Comparison of ENCODE assay signal across 9 cellular contexts in genomic region chr4:44493924-44494323, GRCh38. TPM values are rescaled to one million over a fixed set of nuclear protein-coding genes. Genes with fewer than 3 reads are reported as not detected.
DNase-seq lines count a peak whose midpoint lies in the region; ATAC-seq, FAIRE-seq and TF ChIP-seq lines count a peak whose summit lies in the region.
"Had no signal": no experiment of that assay in that cellular context is flagged by ENCODE, and none has a peak within 500 bp of the region (broad histone marks: within the 10 kb centered on the region; RNA-seq: fewer than 3 reads in every experiment).

No MANE protein-coding gene starts in this region.

- peaks cover 5% of the 10 kb centered on the region for H3K9me3 Mint-ChIP-seq in HFFc6
- no peaks in the 10 kb centered on the region for H3K9me3 Mint-ChIP-seq in activated CD8-positive, alpha-beta memory T cell treated with anti-CD3 and anti-CD28 coated beads, Interleukin-2, amount 10 ng/mL, durations not matched to agents 7 days and 5 days (ENCODE audit: low read depth)
- H3K9me3 Mint-ChIP-seq: dendritic cell treated with granulocyte-macrophage colony-stimulating factor and Interleukin-4, amounts not matched to agents 40 ng/mL and 50 ng/mL, for 4 days had no signal

- H3K36me3 ChIP-seq in kidney (ENCODE audit: control insufficient read depth in 1 of 2, insufficient read depth in 2 of 2, low read length in 2 of 2): no peaks in the 10 kb centered on the region

- H3K9me3 ChIP-seq in kidney (ENCODE audit: control insufficient read depth in 1 of 2, low read length in 2 of 2): no peaks in the 10 kb centered on the region

- in situ Hi-C loops in SK-MEL-5 (cut with HindIII; ENCODE audit: low pct_unique_long_range_greater_than_20kb, low sequenced_read_pairs): no loop called here

- CTCF ChIA-PET in activated CD8-positive, alpha-beta memory T cell treated with anti-CD3 and anti-CD28 coated beads, Interleukin-2, amount 10 ng/mL, durations not matched to agents 7 days and 5 days (lab: Charles Lee): interaction anchor here (0.7 kb wide), 1 partner anchor 959 kb away, joined by 4 read pairs; no protein-coding TSS in a partner anchor

- H3K27ac ChIP-seq in kidney (ENCODE audit: low read depth in 2 of 2, low read length in 2 of 2): no peak overlapping the region

- FAIRE-seq in kidney (lab: Jason Lieb, UNC): no peak

- H3K4me1 ChIP-seq in kidney (ENCODE audit: control insufficient read depth in 1 of 2, insufficient read depth in 1 of 2, low read depth in 1 of 2, low read length in 2 of 2): no peaks in the 10 kb centered on the region

- peak; percentile 50 for DNase-seq in D341Med (ENCODE audit: low spot score)
- DNase-seq in HFFc6: no peak
- peak; percentile 70 for DNase-seq in SK-MEL-5 (ENCODE audit: low read depth, low spot score)
- DNase-seq in kidney: no peak
- no peak for DNase-seq in activated CD8-positive, alpha-beta memory T cell treated with anti-CD3 and anti-CD28 coated beads, Interleukin-2, amount 10 ng/mL, durations not matched to agents 7 days and 5 days
- DNase-seq in epidermal melanocyte (ENCODE audit: insufficient read length, low spot score): no peak
- no peak for DNase-seq in stimulated activated CD4-positive, alpha-beta T cell treated with anti-CD3 and anti-CD28 coated beads, Interleukin-4, amount 100 ng/mL, for 1 hour

- intact Hi-C loops in kidney (cut with DNase I): no loop called here

- H3K4me3 Mint-ChIP-seq in HFFc6: no peak overlapping the region
- no peak overlapping the region for H3K4me3 Mint-ChIP-seq in activated CD8-positive, alpha-beta memory T cell treated with anti-CD3 and anti-CD28 coated beads, Interleukin-2, amount 10 ng/mL, durations not matched to agents 7 days and 5 days
- H3K4me3 Mint-ChIP-seq: dendritic cell treated with granulocyte-macrophage colony-stimulating factor and Interleukin-4, amounts not matched to agents 40 ng/mL and 50 ng/mL, for 4 days had no signal

- H3K4me3 ChIP-seq in kidney (ENCODE audit: low read length in 2 of 2): no peak overlapping the region

- TF ChIP-seq CTCF in HFFc6 (IDR thresholded peaks at IDR 0.05) (peak; percentile 69), kidney (IDR thresholded peaks at IDR 0.05; ENCODE audit: borderline replicate concordance, extremely low read depth, insufficient read depth) (peak; percentile 31)

- H3K27ac Mint-ChIP-seq in HFFc6: no peak overlapping the region
- H3K27ac Mint-ChIP-seq in activated CD8-positive, alpha-beta memory T cell treated with anti-CD3 and anti-CD28 coated beads, Interleukin-2, amount 10 ng/mL, durations not matched to agents 7 days and 5 days: no peak overlapping the region
- H3K27ac Mint-ChIP-seq: dendritic cell treated with granulocyte-macrophage colony-stimulating factor and Interleukin-4, amounts not matched to agents 40 ng/mL and 50 ng/mL, for 4 days had no signal

- H3K9ac ChIP-seq in kidney (ENCODE audit: low read length in 2 of 2): no peak overlapping the region

- no peaks in the 10 kb centered on the region for H3K36me3 Mint-ChIP-seq in HFFc6 (ENCODE audit: low read depth)
- H3K36me3 Mint-ChIP-seq in activated CD8-positive, alpha-beta memory T cell treated with anti-CD3 and anti-CD28 coated beads, Interleukin-2, amount 10 ng/mL, durations not matched to agents 7 days and 5 days: no peaks in the 10 kb centered on the region

- no peak for ATAC-seq in HG03469 (IDR thresholded peaks at IDR 0.05; ENCODE audit: unreplicated experiment)
- no peak for ATAC-seq in activated CD8-positive, alpha-beta memory T cell treated with anti-CD3 and anti-CD28 coated beads, Interleukin-2, amount 10 ng/mL, durations not matched to agents 7 days and 5 days

- H3K27me3 Mint-ChIP-seq in HFFc6 (ENCODE audit: insufficient read depth): no peaks in the 10 kb centered on the region
- H3K27me3 Mint-ChIP-seq in activated CD8-positive, alpha-beta memory T cell treated with anti-CD3 and anti-CD28 coated beads, Interleukin-2, amount 10 ng/mL, durations not matched to agents 7 days and 5 days: no peaks in the 10 kb centered on the region
- H3K27me3 Mint-ChIP-seq: dendritic cell treated with granulocyte-macrophage colony-stimulating factor and Interleukin-4, amounts not matched to agents 40 ng/mL and 50 ng/mL, for 4 days had no signal

- no peaks in the 10 kb centered on the region for H3K4me1 Mint-ChIP-seq in HFFc6 (ENCODE audit: low read depth)
- no peaks in the 10 kb centered on the region for H3K4me1 Mint-ChIP-seq in activated CD8-positive, alpha-beta memory T cell treated with anti-CD3 and anti-CD28 coated beads, Interleukin-2, amount 10 ng/mL, durations not matched to agents 7 days and 5 days

RNA-seq across cellular contexts. Expression of gene KCTD8, which starts 45.3 kb away (rescaled TPM):
- not detected for total RNA-seq in HFFc6 (2021; fragmentation: NEBNext Ultra II Directional; extraction: Animal tissue kit (Norgen Biotek cat#: 25700))
- total RNA-seq in SK-MEL-5 (2014; rRNA removed; shearing (Covaris generic)): not detected in 2 replicates
- not detected in 2 replicates for polyA plus RNA-seq in SK-MEL-5 (2015; cell fraction: cytosol; rRNA removed)
- polyA plus RNA-seq in SK-MEL-5 (2015; cell fraction: nucleus; rRNA removed): not detected in 2 replicates
- 1.3 TPM for total RNA-seq in kidney
- 0.62 TPM for polyA plus RNA-seq in kidney (ENCODE audit: insufficient read depth, low read depth, low replicate concordance)
- total RNA-seq in activated CD8-positive, alpha-beta memory T cell treated with anti-CD3 and anti-CD28 coated beads, Interleukin-2, amount 10 ng/mL, durations not matched to agents 7 days and 5 days: not detected

Comparison
In these comparisons a context has a peak if more than half of its experiments do, and no peak if none do; other contexts are left out.
1. DNase-seq: peak in D341Med (single experiment) and SK-MEL-5 (single experiment); none in HFFc6 (single experiment), kidney (single experiment), activated CD8-positive, alpha-beta memory T cell treated with anti-CD3 and anti-CD28 coated beads, Interleukin-2, amount 10 ng/mL, durations not matched to agents 7 days and 5 days (single experiment), epidermal melanocyte (single experiment) and stimulated activated CD4-positive, alpha-beta T cell treated with anti-CD3 and anti-CD28 coated beads, Interleukin-4, amount 100 ng/mL, for 1 hour (single experiment).